ENCODE assay signal across 12 cellular contexts in the genomic region with DNA sequence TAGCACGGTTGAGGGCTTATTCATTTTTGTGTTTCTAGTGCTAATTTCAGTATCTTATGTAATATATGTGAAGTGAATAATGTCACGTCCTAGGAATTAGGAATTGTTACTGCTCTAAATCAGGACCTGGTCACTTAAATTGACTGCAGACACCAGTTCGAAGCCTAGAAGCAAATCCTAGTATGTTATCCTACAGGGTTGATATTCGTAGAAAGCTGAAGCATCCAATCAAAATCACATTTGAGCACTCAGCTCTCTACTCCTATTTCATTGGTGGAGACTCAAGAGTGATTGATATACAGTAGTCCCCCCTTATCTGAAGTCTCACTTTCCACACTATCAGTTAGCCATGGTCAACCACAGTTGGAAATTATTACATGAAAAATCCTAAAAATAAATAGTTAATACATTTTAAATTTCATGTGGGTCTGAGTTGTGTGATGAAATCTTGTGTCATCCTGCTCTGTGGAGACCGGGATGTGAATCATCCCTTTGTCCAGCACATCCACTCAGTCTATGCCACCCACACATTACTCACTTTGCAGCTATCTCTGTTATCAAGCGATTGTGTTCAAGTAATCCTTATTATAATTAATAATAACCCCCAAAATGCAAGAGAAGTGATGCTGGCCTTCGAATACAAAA. TPM values are rescaled to one million over a fixed set of nuclear protein-coding genes. Genes with fewer than 3 reads are reported as not detected.
DNase-seq lines count a peak whose midpoint lies in the region; ATAC-seq and TF ChIP-seq lines count a peak whose summit lies in the region.
"Had no signal": no experiment of that assay in that cellular context is flagged by ENCODE, and none has a peak within 500 bp of the region (broad histone marks: within the 10 kb centered on the region; RNA-seq: fewer than 3 reads in every experiment).

No MANE protein-coding gene starts in this region.

- H3K4me1 Mint-ChIP-seq in natural killer cell = no peaks in the 10 kb centered on the region
- H3K4me1 Mint-ChIP-seq: activated naive CD8-positive, alpha-beta T cell treated with anti-CD3 and anti-CD28 coated beads for 36 hours had no signal

- no peaks in the 10 kb centered on the region for H3K27me3 Mint-ChIP-seq in natural killer cell (ENCODE audit: low read depth in 2 of 2)
- H3K27me3 Mint-ChIP-seq: activated naive CD8-positive, alpha-beta T cell treated with anti-CD3 and anti-CD28 coated beads for 36 hours had no signal

- H3K4me3 ChIP-seq in SJSA1 (no peak overlapping the region), skeletal muscle cell (ENCODE audit: low read depth, low read length) (no peak overlapping the region)
- H3K4me3 ChIP-seq: left ventricle myocardium inferior, right lobe of liver had no signal

- no peak overlapping the region for H3K4me3 Mint-ChIP-seq in natural killer cell
- H3K4me3 Mint-ChIP-seq: activated naive CD8-positive, alpha-beta T cell treated with anti-CD3 and anti-CD28 coated beads for 36 hours had no signal

- H3K4me1 ChIP-seq in SJSA1 (replicated peaks) = peaks cover 36% of the 10 kb centered on the region
- H3K4me1 ChIP-seq: right lobe of liver had no signal

- H3K9me3 Mint-ChIP-seq in natural killer cell = peaks cover 3 to 6% of the 10 kb centered on the region in 2 donors
- H3K9me3 Mint-ChIP-seq: activated naive CD8-positive, alpha-beta T cell treated with anti-CD3 and anti-CD28 coated beads for 36 hours had no signal

- H3K27ac Mint-ChIP-seq in natural killer cell = no peak overlapping the region
- H3K27ac Mint-ChIP-seq: activated naive CD8-positive, alpha-beta T cell treated with anti-CD3 and anti-CD28 coated beads for 36 hours had no signal

- no peak for TF ChIP-seq CTCF in natural killer cell (IDR thresholded peaks at IDR 0.05)

- H3K36me3 ChIP-seq in SJSA1 = no peaks in the 10 kb centered on the region
- H3K36me3 ChIP-seq: left ventricle myocardium inferior, right lobe of liver had no signal

- H3K27ac ChIP-seq in SJSA1 = peak overlapping the region; percentile 96
- H3K27ac ChIP-seq: left ventricle myocardium inferior, right lobe of liver had no signal

- no peaks in the 10 kb centered on the region for H3K9me3 ChIP-seq in SJSA1 (replicated peaks)
- H3K9me3 ChIP-seq: right lobe of liver had no signal

- H3K27me3 ChIP-seq in SJSA1 (replicated peaks) = no peaks in the 10 kb centered on the region
- H3K27me3 ChIP-seq: right lobe of liver had no signal

- ATAC-seq in GM21526 (IDR thresholded peaks at IDR 0.05; ENCODE audit: low FRiP score, unreplicated experiment) (no peak), natural killer cell (no peak), HG03159 (IDR thresholded peaks at IDR 0.05; ENCODE audit: unreplicated experiment) (no peak)

- no peaks in the 10 kb centered on the region for H3K36me3 Mint-ChIP-seq in natural killer cell
- H3K36me3 Mint-ChIP-seq: activated naive CD8-positive, alpha-beta T cell treated with anti-CD3 and anti-CD28 coated beads for 36 hours had no signal

- DNase-seq in HCEC 1CT (peak; percentile 92), SJSA1 (ENCODE audit: low read depth in 1 of 2, low spot score in 2 of 2) (peak; percentile 80 to 87), fibroblast of peridontal ligament (ENCODE audit: extremely low read depth) (peak; percentile 78), skeletal muscle cell (ENCODE audit: low read depth) (peak; percentile 92), natural killer cell (no peak), SHP77 treated with DMSO at 0.1 percent for 48 hours (lab: John Stamatoyannopoulos, UW) (no peak)
- DNase-seq: activated CD4-positive, alpha-beta T cell treated with anti-CD3 and anti-CD28 coated beads for 1 hour; activated naive CD8-positive, alpha-beta T cell treated with anti-CD3 and anti-CD28 coated beads for 36 hours; left ventricle myocardium inferior; right lobe of liver had no signal

- intact Hi-C loops in natural killer cell (cut with micrococcal nuclease) = no loop called here

RNA-seq across cellular contexts. Expression of gene SCN9A, which starts 35.2 kb away (rescaled TPM):
- total RNA-seq in SJSA1 (2014; rRNA removed; shearing (Covaris generic)) = 11.5 and 19.9 TPM in 2 replicates
- 1 to 10 TPM in 1 of 3 donors, under 1 TPM in 2; 0.28 to 1.4 (median 0.39) TPM for total RNA-seq in natural killer cell
- total RNA-seq: activated naive CD8-positive, alpha-beta T cell treated with anti-CD3 and anti-CD28 coated beads for 36 hours had no signal

Comparison
In these comparisons a context has a peak if more than half of its experiments do, and no peak if none do; other contexts are left out.
1. DNase-seq: peak in HCEC 1CT (single experiment), SJSA1 (2 of 2), fibroblast of peridontal ligament (single experiment) and skeletal muscle cell (single experiment); none in natural killer cell (single experiment) and SHP77 treated with DMSO at 0.1 percent for 48 hours (single experiment).